In genomic region chr11:35126000-35126878, GRCh38 we compare ENCODE assay signal across 9 cellular contexts.
DNase-seq lines count a peak whose midpoint lies in the region; ATAC-seq lines count a peak whose summit lies in the region.
"Had no signal": no experiment of that assay in that cellular context is flagged by ENCODE, and none has a peak within 500 bp of the region (broad histone marks: within the 10 kb centered on the region; RNA-seq: fewer than 3 reads in every experiment).

No MANE protein-coding gene starts in this region.

- no peaks in the 10 kb centered on the region for H3K27me3 Mint-ChIP-seq in stimulated activated naive CD8-positive, alpha-beta T cell treated with anti-CD3 and anti-CD28 coated beads, Interleukin-15, amount 100 ng/mL, for 72 hours

- ATAC-seq in HG02938 (IDR thresholded peaks at IDR 0.05; ENCODE audit: unreplicated experiment) = peak; percentile 58
- peak; percentile 94 for ATAC-seq in stimulated activated naive CD8-positive, alpha-beta T cell treated with anti-CD3 and anti-CD28 coated beads, Interleukin-15, amount 100 ng/mL, for 72 hours

- no peaks in the 10 kb centered on the region for H3K9me3 Mint-ChIP-seq in stimulated activated naive CD8-positive, alpha-beta T cell treated with anti-CD3 and anti-CD28 coated beads, Interleukin-15, amount 100 ng/mL, for 72 hours

- peak; percentile 35 for DNase-seq in stimulated activated CD4-positive, alpha-beta T cell treated with anti-CD3 and anti-CD28 coated beads, Interleukin-12 subunit alpha, Interleukin-12 subunit beta, amount 100 ng/mL, for 4 hours
- no peak for DNase-seq in stimulated activated CD4-positive, alpha-beta T cell treated with anti-CD3 and anti-CD28 coated beads, Interleukin-2, amount 100 ng/mL, for 48 hours
- DNase-seq in activated CD4-positive, alpha-beta T cell treated with anti-CD3 and anti-CD28 coated beads, Interleukin-2, amount 50 U/mL, for 4 hours = peak; percentile 41 to 46
- DNase-seq in stimulated activated naive CD8-positive, alpha-beta T cell treated with anti-CD3 and anti-CD28 coated beads, Interleukin-15, amount 100 ng/mL, for 72 hours = peak; percentile 62 to 69
- DNase-seq in GOT3 (lab: John Stamatoyannopoulos, UW) = no peak
- no peak for DNase-seq in DMS 273 (lab: John Stamatoyannopoulos, UW; ENCODE audit: unreplicated experiment)
- no peak for DNase-seq in NCI-H187 treated with DMSO at 0.1 percent for 48 hours (lab: John Stamatoyannopoulos, UW)
- DNase-seq: NCI-H2029 had no signal

- H3K27ac Mint-ChIP-seq in stimulated activated naive CD8-positive, alpha-beta T cell treated with anti-CD3 and anti-CD28 coated beads, Interleukin-15, amount 100 ng/mL, for 72 hours = peak overlapping the region; percentile 82 to 91

- peaks cover 67% of the 10 kb centered on the region for H3K4me1 Mint-ChIP-seq in stimulated activated naive CD8-positive, alpha-beta T cell treated with anti-CD3 and anti-CD28 coated beads, Interleukin-15, amount 100 ng/mL, for 72 hours

- peak overlapping the region; percentile 70 to 79 for H3K4me3 Mint-ChIP-seq in stimulated activated naive CD8-positive, alpha-beta T cell treated with anti-CD3 and anti-CD28 coated beads, Interleukin-15, amount 100 ng/mL, for 72 hours

Comparison
In these comparisons a context has a peak if more than half of its experiments do, and no peak if none do; other contexts are left out.
1. DNase-seq: peak in stimulated activated CD4-positive, alpha-beta T cell treated with anti-CD3 and anti-CD28 coated beads, Interleukin-12 subunit alpha, Interleukin-12 subunit beta, amount 100 ng/mL, for 4 hours (single experiment), activated CD4-positive, alpha-beta T cell treated with anti-CD3 and anti-CD28 coated beads, Interleukin-2, amount 50 U/mL, for 4 hours (2 of 2) and stimulated activated naive CD8-positive, alpha-beta T cell treated with anti-CD3 and anti-CD28 coated beads, Interleukin-15, amount 100 ng/mL, for 72 hours (2 of 2); none in stimulated activated CD4-positive, alpha-beta T cell treated with anti-CD3 and anti-CD28 coated beads, Interleukin-2, amount 100 ng/mL, for 48 hours (0 of 2), GOT3 (single experiment), DMS 273 (single experiment) and NCI-H187 treated with DMSO at 0.1 percent for 48 hours (single experiment).